7 cellular contexts compared by ENCODE assay signal in genomic region chr14:68792830-68793733, GRCh38. TPM values are rescaled to one million over a fixed set of nuclear protein-coding genes. Genes with fewer than 3 reads are reported as not detected.
A peak's percentile ranks its signal among the peaks of the same experiment; 100 is the strongest.
DNase-seq lines count a peak whose midpoint lies in the region; ATAC-seq and TF ChIP-seq lines count a peak whose summit lies in the region.

A gene with protein sequence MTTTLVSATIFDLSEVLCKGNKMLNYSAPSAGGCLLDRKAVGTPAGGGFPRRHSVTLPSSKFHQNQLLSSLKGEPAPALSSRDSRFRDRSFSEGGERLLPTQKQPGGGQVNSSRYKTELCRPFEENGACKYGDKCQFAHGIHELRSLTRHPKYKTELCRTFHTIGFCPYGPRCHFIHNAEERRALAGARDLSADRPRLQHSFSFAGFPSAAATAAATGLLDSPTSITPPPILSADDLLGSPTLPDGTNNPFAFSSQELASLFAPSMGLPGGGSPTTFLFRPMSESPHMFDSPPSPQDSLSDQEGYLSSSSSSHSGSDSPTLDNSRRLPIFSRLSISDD (minus strand): TSS chr14:68793067. CDS start chr14:68792938, 129 bp downstream.

- peaks cover 47% of the 10 kb centered on the region for H3K4me1 Mint-ChIP-seq in activated T-cell treated with anti-CD3 and anti-CD28 coated beads, Interleukin-2, amount 50 U/mL, for 4 hours (ENCODE audit: low read depth)

- peak within 1 kb of the TSS; percentile 99 for H3K9ac ChIP-seq in mucosa of stomach (ENCODE audit: low read length)

- H3K27me3 ChIP-seq in mucosa of stomach (ENCODE audit: control insufficient read depth, insufficient read depth, low read length): no peaks in the 10 kb centered on the region

- H3K4me3 Mint-ChIP-seq in activated T-cell treated with anti-CD3 and anti-CD28 coated beads, Interleukin-2, amount 50 U/mL, for 4 hours: peak within 1 kb of the TSS; percentile 96

- ATAC-seq in GM18520 (IDR thresholded peaks at IDR 0.05; ENCODE audit: unreplicated experiment) (peak; percentile 29), HG03108 (IDR thresholded peaks at IDR 0.05; ENCODE audit: unreplicated experiment) (peak; percentile 19)
- peak; percentile 7 to 8 for ATAC-seq in activated T-cell treated with anti-CD3 and anti-CD28 coated beads, Interleukin-2, amount 50 U/mL, for 4 hours

- H3K27me3 Mint-ChIP-seq in activated T-cell treated with anti-CD3 and anti-CD28 coated beads, Interleukin-2, amount 50 U/mL, for 4 hours (ENCODE audit: low read depth): no peaks in the 10 kb centered on the region

- H3K36me3 Mint-ChIP-seq in activated T-cell treated with anti-CD3 and anti-CD28 coated beads, Interleukin-2, amount 50 U/mL, for 4 hours (ENCODE audit: insufficient read depth): peaks cover 32% of the 10 kb centered on the region

- no peaks in the 10 kb centered on the region for H3K9me3 Mint-ChIP-seq in activated T-cell treated with anti-CD3 and anti-CD28 coated beads, Interleukin-2, amount 50 U/mL, for 4 hours

- H3K4me3 ChIP-seq in mucosa of stomach (ENCODE audit: low read length): peak within 1 kb of the TSS; percentile 93

- peaks cover 15% of the 10 kb centered on the region for H3K4me1 ChIP-seq in mucosa of stomach (ENCODE audit: control insufficient read depth, insufficient read depth, low read length)

- DNase-seq in OCI-M1 (lab: John Stamatoyannopoulos, UW) (peak; percentile 95), erythroblast (lab: John Stamatoyannopoulos, UW) (peak; percentile 96 to 97)
- peak; percentile 92 for DNase-seq in activated T-cell treated with anti-CD3 and anti-CD28 coated beads, Interleukin-2, amount 50 U/mL, for 4 hours
- DNase-seq in stimulated activated CD8-positive, alpha-beta memory T cell treated with anti-CD3 and anti-CD28 coated beads, Interleukin-4, amount 100 ng/mL, for 4 hours (ENCODE audit: low read depth in 2 of 2, low spot score in 1 of 2): peak; percentile 82 to 92

- no peaks in the 10 kb centered on the region for H3K9me3 ChIP-seq in mucosa of stomach (ENCODE audit: control insufficient read depth, low read length)

- TF ChIP-seq POLR2A in erythroblast (IDR thresholded peaks at IDR 0.05; ENCODE audit: low read length): peak; percentile 91

- peaks cover 19% of the 10 kb centered on the region for H3K36me3 ChIP-seq in mucosa of stomach (ENCODE audit: control insufficient read depth, insufficient read depth, low read length)

RNA-seq across cellular contexts. Expression of the gene that starts here (rescaled TPM):
- 100 to 1,000 TPM; 179 to 242 (median 210) TPM for total RNA-seq in activated T-cell treated with anti-CD3 and anti-CD28 coated beads, Interleukin-2, amount 50 U/mL, for 4 hours

Comparison
In these comparisons a context has a peak if more than half of its experiments do, and no peak if none do; other contexts are left out.
1. Peak in every context shown above with its lines: DNase-seq, ATAC-seq and H3K4me3 ChIP-seq.